Comparison of ENCODE assay signal across 9 cellular contexts in the genomic region with DNA sequence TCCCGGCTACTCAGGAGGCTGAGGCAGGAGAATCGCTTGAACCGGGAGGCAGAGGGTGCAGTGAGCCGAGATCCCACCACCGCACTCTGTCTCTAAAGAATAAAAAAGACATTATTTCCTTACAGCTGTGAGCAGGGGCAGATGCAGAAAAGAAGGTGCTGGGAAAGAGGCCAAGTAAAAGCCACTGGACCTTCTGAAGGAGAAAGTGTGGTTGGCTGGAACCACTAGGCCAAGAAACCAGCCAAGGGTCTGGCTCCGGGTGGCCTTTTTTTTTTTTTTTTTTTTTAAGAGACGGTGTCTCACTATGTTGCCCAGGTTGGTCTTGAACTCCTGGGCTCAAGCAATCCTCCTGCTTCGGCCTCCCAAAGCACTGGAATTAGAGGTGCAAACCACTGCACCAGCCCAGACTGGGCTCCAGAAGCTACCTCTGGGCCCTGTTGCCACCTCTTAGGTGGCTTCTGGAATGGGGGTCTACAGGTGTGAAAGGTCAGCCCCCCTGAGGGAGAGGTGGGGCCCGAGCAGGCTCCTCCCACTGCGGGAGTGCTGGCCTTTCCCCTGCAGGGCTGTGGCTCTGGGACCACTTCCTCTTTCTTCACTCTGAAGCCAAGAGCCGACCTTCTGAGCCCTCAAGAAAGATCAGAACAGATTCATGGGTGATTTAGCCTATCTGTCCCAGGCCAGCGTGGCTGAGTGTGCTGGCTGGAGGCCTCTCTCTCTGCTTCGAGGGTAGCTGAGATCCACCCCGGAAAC. TPM values are rescaled to one million over a fixed set of nuclear protein-coding genes. Genes with fewer than 3 reads are reported as not detected.
DNase-seq lines count a peak whose midpoint lies in the region; ATAC-seq and TF ChIP-seq lines count a peak whose summit lies in the region.
"Had no signal": no experiment of that assay in that cellular context is flagged by ENCODE, and none has a peak within 500 bp of the region (broad histone marks: within the 10 kb centered on the region; RNA-seq: fewer than 3 reads in every experiment).

A gene with protein sequence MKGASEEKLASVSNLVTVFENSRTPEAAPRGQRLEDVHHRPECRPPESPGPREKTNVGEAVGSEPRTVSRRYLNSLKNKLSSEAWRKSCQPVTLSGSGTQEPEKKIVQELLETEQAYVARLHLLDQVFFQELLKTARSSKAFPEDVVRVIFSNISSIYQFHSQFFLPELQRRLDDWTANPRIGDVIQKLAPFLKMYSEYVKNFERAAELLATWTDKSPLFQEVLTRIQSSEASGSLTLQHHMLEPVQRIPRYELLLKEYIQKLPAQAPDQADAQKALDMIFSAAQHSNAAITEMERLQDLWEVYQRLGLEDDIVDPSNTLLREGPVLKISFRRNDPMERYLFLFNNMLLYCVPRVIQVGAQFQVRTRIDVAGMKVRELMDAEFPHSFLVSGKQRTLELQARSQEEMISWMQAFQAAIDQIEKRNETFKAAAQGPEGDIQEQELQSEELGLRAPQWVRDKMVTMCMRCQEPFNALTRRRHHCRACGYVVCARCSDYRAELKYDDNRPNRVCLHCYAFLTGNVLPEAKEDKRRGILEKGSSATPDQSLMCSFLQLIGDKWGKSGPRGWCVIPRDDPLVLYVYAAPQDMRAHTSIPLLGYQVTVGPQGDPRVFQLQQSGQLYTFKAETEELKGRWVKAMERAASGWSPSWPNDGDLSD (plus strand): TSS at position 595 of the 750 bp plus-strand sequence. CDS start 163 bp downstream, outside the sequence.

- TF ChIP-seq CTCF in heart left ventricle (IDR thresholded peaks at IDR 0.05) (no peak), thoracic aorta (IDR thresholded peaks at IDR 0.05) (no peak)

- H3K4me1 ChIP-seq in heart left ventricle: peaks cover 0 to 18% (median 0%) of the 10 kb centered on the region in 12 donors
- no peaks in the 10 kb centered on the region for H3K4me1 ChIP-seq in thoracic aorta (ENCODE audit: control insufficient read depth in 1 of 2, low read depth in 2 of 2)

- 78 to 82% (median 79%) methylated on average over 13 to 14 of the region's 14 CpGs for WGBS in heart left ventricle, 4 donors

- H3K27me3 ChIP-seq in heart left ventricle (no peaks in the 10 kb centered on the region), thoracic aorta (replicated peaks; ENCODE audit: insufficient read depth) (no peaks in the 10 kb centered on the region)

- ATAC-seq in GM18499 (IDR thresholded peaks at IDR 0.05; ENCODE audit: insufficient read depth, unreplicated experiment) (peak; percentile 48), GM21576 (IDR thresholded peaks at IDR 0.05; ENCODE audit: unreplicated experiment) (peak; percentile 60), heart left ventricle (peak in 1 of 4 donors; percentile 13), thoracic aorta (ENCODE audit: insufficient number of reproducible peaks, low FRiP score, low read depth) (no peak), HG03457 (IDR thresholded peaks at IDR 0.05; ENCODE audit: unreplicated experiment) (no peak)

- no peak for TF ChIP-seq POLR2A in heart left ventricle (IDR thresholded peaks at IDR 0.05)

- H3K36me3 ChIP-seq in heart left ventricle (peaks cover 0 to 3% (median 0%) of the 10 kb centered on the region in 9 donors), thoracic aorta (no peaks in the 10 kb centered on the region)

- H3K9me3 ChIP-seq in heart left ventricle: no peaks in the 10 kb centered on the region
- no peaks in the 10 kb centered on the region for H3K9me3 ChIP-seq in thoracic aorta

- peak within 1 kb of the TSS in 10 of 12 donors; percentile 4 to 70 (median 40) for H3K4me3 ChIP-seq in heart left ventricle
- H3K4me3 ChIP-seq in thoracic aorta: peak within 1 kb of the TSS; percentile 51

- intact Hi-C loops in heart left ventricle (cut with DNase I): no loop called here

- H3K27ac ChIP-seq in heart left ventricle: peak within 1 kb of the TSS in 5 of 12 donors; percentile 3 to 92 (median 26)
- no peak within 1 kb of the TSS for H3K27ac ChIP-seq in thoracic aorta

- DNase-seq in NAMALWA (ENCODE audit: low spot score) (peak; percentile 90), heart left ventricle (no peak), thoracic aorta (ENCODE audit: low spot score) (no peak), NCI-H510A treated with DMSO at 0.1 percent for 48 hours (lab: John Stamatoyannopoulos, UW) (no peak), NCI-H1048 (lab: John Stamatoyannopoulos, UW) (no peak)

RNA-seq across cellular contexts. Expression of the gene that starts here (rescaled TPM):
- total RNA-seq in heart left ventricle: 10 to 100 TPM in 2 of 9 donors, 1 to 10 TPM in 7; 1.4 to 45.8 (median 4.9) TPM
- 1 to 10 TPM; 4.1 to 6.9 TPM for polyA plus RNA-seq in heart left ventricle
- total RNA-seq in thoracic aorta: 10 to 100 TPM; 27.5 to 52.5 TPM
- total RNA-seq: dermis microvascular lymphatic vessel endothelial cell had no signal

Comparison
In these comparisons a context has a peak if more than half of its experiments do, and no peak if none do; other contexts are left out.
1. ATAC-seq: peak in GM18499 (single experiment) and GM21576 (single experiment); none in thoracic aorta (single experiment) and HG03457 (single experiment).